ENCODE assay signal across 18 cellular contexts in genomic region chr16:58741166-58741565, GRCh38. TPM values are rescaled to one million over a fixed set of nuclear protein-coding genes. Genes with fewer than 3 reads are reported as not detected.
DNase-seq lines count a peak whose midpoint lies in the region; ATAC-seq, FAIRE-seq and TF ChIP-seq lines count a peak whose summit lies in the region.
"Had no signal": no experiment of that assay in that cellular context is flagged by ENCODE, and none has a peak within 500 bp of the region (broad histone marks: within the 10 kb centered on the region; RNA-seq: fewer than 3 reads in every experiment).

No MANE protein-coding gene starts in this region.

- H3K4me3 ChIP-seq in transverse colon (no peak overlapping the region), body of pancreas (no peak overlapping the region), smooth muscle cell (no peak overlapping the region)
- H3K4me3 ChIP-seq: GM23338 had no signal

- no peak overlapping the region for H3K4me3 Mint-ChIP-seq in nephron progenitor cell
- H3K4me3 Mint-ChIP-seq: CD4-positive, alpha-beta memory T cell; GM23338; H9 had no signal

- no peaks in the 10 kb centered on the region for H3K36me3 Mint-ChIP-seq in nephron progenitor cell (ENCODE audit: low read depth)
- H3K36me3 Mint-ChIP-seq: CD4-positive, alpha-beta memory T cell had no signal

- no peaks in the 10 kb centered on the region for H3F3A ChIP-seq in smooth muscle cell (ENCODE audit: low read depth)

- no peak overlapping the region for H2AFZ ChIP-seq in smooth muscle cell (ENCODE audit: low read depth)
- H2AFZ ChIP-seq: GM23338 had no signal

- no peaks in the 10 kb centered on the region for H3K36me3 ChIP-seq in transverse colon
- H3K36me3 ChIP-seq in body of pancreas (replicated peaks in 1 of 2; ENCODE audit: insufficient read depth in 1 of 2, low read depth in 2 of 2): no peaks in the 10 kb centered on the region
- H3K36me3 ChIP-seq in smooth muscle cell (ENCODE audit: low read depth): no peaks in the 10 kb centered on the region

- peak; percentile 65 for FAIRE-seq in colon (lab: Jason Lieb, UNC)
- FAIRE-seq: GM12891, GM18507 had no signal

- TF ChIP-seq CTCF in transverse colon (IDR thresholded peaks at IDR 0.05) (no peak), nephron progenitor cell (IDR thresholded peaks at IDR 0.05) (no peak), body of pancreas (IDR thresholded peaks at IDR 0.05) (no peak), smooth muscle cell (IDR thresholded peaks at IDR 0.05; ENCODE audit: borderline replicate concordance, insufficient read depth, poor library complexity, severe bottlenecking) (no peak)

- no peaks in the 10 kb centered on the region for H4K20me1 ChIP-seq in smooth muscle cell (ENCODE audit: low read depth)

- TF ChIP-seq POLR2A in transverse colon (IDR thresholded peaks at IDR 0.05): no peak
- no peak for TF ChIP-seq POLR2A in body of pancreas (IDR thresholded peaks at IDR 0.05)

- no peaks in the 10 kb centered on the region for H3K4me1 Mint-ChIP-seq in nephron progenitor cell
- H3K4me1 Mint-ChIP-seq: CD4-positive, alpha-beta memory T cell had no signal

- H3K4me1 ChIP-seq in transverse colon: peaks cover 0 to 19% (median 10%) of the 10 kb centered on the region in 4 donors
- H3K4me1 ChIP-seq in body of pancreas: no peaks in the 10 kb centered on the region
- H3K4me1 ChIP-seq in smooth muscle cell (ENCODE audit: low read depth): no peaks in the 10 kb centered on the region

- no peaks in the 10 kb centered on the region for H3K79me2 ChIP-seq in smooth muscle cell (ENCODE audit: low read depth)

- in situ Hi-C loops in transverse colon (cut with MboI; ENCODE audit: low pct_ligation_motif_present in 1 of 4, low pct_unique_long_range_greater_than_20kb in 1 of 4, low sequenced_read_pairs in 3 of 4): no loop called here

- intact Hi-C loops in left colon (cut with DNase I, micrococcal nuclease) (no loop called here), transverse colon (cut with DNase I; ENCODE audit: low total_unique reads) (no loop called here), body of pancreas (cut with DNase I) (no loop called here)

- no peak for TF ChIP-seq EP300 in transverse colon (IDR thresholded peaks at IDR 0.05; ENCODE audit: low read depth)

- no peaks in the 10 kb centered on the region for H3K9me3 Mint-ChIP-seq in nephron progenitor cell
- H3K9me3 Mint-ChIP-seq: CD4-positive, alpha-beta memory T cell; GM23338; H9 had no signal

- H3K27me3 Mint-ChIP-seq in nephron progenitor cell (ENCODE audit: low read depth, poor library complexity): peaks cover 25% of the 10 kb centered on the region
- H3K27me3 Mint-ChIP-seq: CD4-positive, alpha-beta memory T cell had no signal

- ATAC-seq in left colon (peak; percentile 96), body of pancreas (no peak)
- ATAC-seq: GM23338, HCT116 had no signal

- DNase-seq in left colon (no peak), transverse colon (no peak), nephron progenitor cell (no peak), body of pancreas (no peak), smooth muscle cell (lab: John Stamatoyannopoulos, UW; ENCODE audit: unreplicated experiment) (no peak)
- DNase-seq: C1 segment of cervical spinal cord; Calu3; CD4-positive, alpha-beta memory T cell; COR-L47; DMS53; DMS79 treated with DMSO at 0.1 percent for 48 hours; GF-D8; H9 had no signal

- H3K27ac ChIP-seq in transverse colon (peak overlapping the region; percentile 8 to 69 (median 48)), body of pancreas (no peak overlapping the region), smooth muscle cell (ENCODE audit: low read depth) (no peak overlapping the region)

- no peak overlapping the region for H3K4me2 ChIP-seq in smooth muscle cell
- H3K4me2 ChIP-seq: GM23338 had no signal

- no peak overlapping the region for H3K27ac Mint-ChIP-seq in nephron progenitor cell
- H3K27ac Mint-ChIP-seq: CD4-positive, alpha-beta memory T cell; GM23338 had no signal

- 44 to 50% methylated on average over 3 of the region's 3 CpGs for WGBS in transverse colon (ENCODE audit: low coverage in 1 of 2), 2 donors
- WGBS in body of pancreas, 2 donors: 67 to 69% methylated on average over 3 of the region's 3 CpGs
- WGBS in smooth muscle cell (ENCODE audit: low lambda C conversion rate): 97% methylated on average over 3 of the region's 3 CpGs

- H3K9me3 ChIP-seq in transverse colon (no peaks in the 10 kb centered on the region), body of pancreas (no peaks in the 10 kb centered on the region), smooth muscle cell (replicated peaks; ENCODE audit: low read depth) (no peaks in the 10 kb centered on the region)

- H3K27me3 ChIP-seq in transverse colon (no peaks in the 10 kb centered on the region), body of pancreas (no peaks in the 10 kb centered on the region), smooth muscle cell (ENCODE audit: low read depth) (no peaks in the 10 kb centered on the region)

- no peak overlapping the region for H3K9ac ChIP-seq in smooth muscle cell (ENCODE audit: low read depth)

RNA-seq across cellular contexts. Expression of gene GOT2, which starts 7.0 kb away (rescaled TPM):
- 100 to 1,000 TPM in 1 of 2 donors, 10 to 100 TPM in 1; 96.3 to 130 TPM for total RNA-seq in left colon
- total RNA-seq in transverse colon: 10 to 100 TPM; 29.7 to 75.1 (median 63.8) TPM
- 10 to 100 TPM; 26.2 to 44.8 TPM for total RNA-seq in body of pancreas
- 43.6 and 53.8 TPM in 2 replicates for total RNA-seq in smooth muscle cell
- 76.9 and 83.5 TPM in 2 replicates for polyA plus RNA-seq in smooth muscle cell

RNA-seq across cellular contexts. Expression of gene SLC38A7, which starts 56.6 kb away (rescaled TPM):
- total RNA-seq in left colon: 10 to 100 TPM; 12.1 to 12.3 TPM
- 10 to 100 TPM in 3 of 4 donors, 1 to 10 TPM in 1; 6.7 to 54.5 (median 23.4) TPM for total RNA-seq in transverse colon
- total RNA-seq in body of pancreas: 1 to 10 TPM; 6.3 to 7.3 TPM
- 9.8 and 12.3 TPM in 2 replicates for total RNA-seq in smooth muscle cell
- polyA plus RNA-seq in smooth muscle cell: 15.9 and 22.1 TPM in 2 replicates

Comparison
In these comparisons a context has a peak if more than half of its experiments do, and no peak if none do; other contexts are left out.
1. H3K27ac ChIP-seq: peak in transverse colon (4 of 4); none in body of pancreas (0 of 4) and smooth muscle cell (single experiment).